In the genomic region with DNA sequence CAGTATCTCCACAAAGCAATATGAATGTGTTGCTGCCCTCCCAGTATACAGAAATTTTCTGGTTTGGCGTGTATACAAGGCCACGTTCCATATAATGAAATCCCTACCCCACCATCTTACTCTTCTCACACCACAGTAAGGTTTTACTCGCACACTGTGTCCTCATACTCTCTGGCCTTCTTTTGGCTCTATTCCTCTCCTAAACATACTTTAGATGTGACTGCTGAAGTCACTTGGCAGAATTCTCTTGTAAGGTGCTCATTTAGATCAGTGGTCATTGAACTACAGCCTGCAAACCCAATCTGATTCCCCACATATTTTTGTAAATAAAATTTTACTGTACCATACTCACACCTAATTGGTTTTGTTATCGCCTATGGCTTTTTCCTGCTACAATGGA, we compare ENCODE assay signal across 15 cellular contexts.
DNase-seq lines count a peak whose midpoint lies in the region; ATAC-seq and TF ChIP-seq lines count a peak whose summit lies in the region.
"Had no signal": no experiment of that assay in that cellular context is flagged by ENCODE, and none has a peak within 500 bp of the region (broad histone marks: within the 10 kb centered on the region; RNA-seq: fewer than 3 reads in every experiment).

No MANE protein-coding gene starts in this region.

- DNase-seq in EL (peak; percentile 18), IMR-90 (peak; percentile 49), neural crest cell (ENCODE audit: low read depth, low spot score) (no peak), HEK293T (ENCODE audit: extremely low spot score) (no peak), colonic mucosa (no peak), SKM-1 treated with dmso at 0.1 percent for 144 hours (lab: John Stamatoyannopoulos, UW; ENCODE audit: unreplicated experiment) (no peak)
- no peak for DNase-seq in activated naive CD4-positive, alpha-beta T cell (lab: John Stamatoyannopoulos, UW)
- DNase-seq: AML-193; CD8-positive, alpha-beta memory T cell; H7 had no signal

- no peaks in the 10 kb centered on the region for H3K9me1 ChIP-seq in IMR-90 (ENCODE audit: insufficient read depth, low read length)

- intact Hi-C loops in IMR-90 (cut with micrococcal nuclease) (no loop called here), colonic mucosa (cut with DNase I) (no loop called here)

- H3K4me1 ChIP-seq in ACC112 (ENCODE audit: control insufficient read depth, insufficient read depth, low read length, unreplicated experiment) (peaks cover 36% of the 10 kb centered on the region), IMR-90 (ENCODE audit: control insufficient read depth, insufficient read depth, low read length) (peaks cover 11% of the 10 kb centered on the region), colonic mucosa (no peaks in the 10 kb centered on the region)

- no peak for ATAC-seq in IMR-90 (ENCODE audit: low read depth)
- ATAC-seq: A549, GM23338 had no signal

- no peak overlapping the region for H3K27ac ChIP-seq in ACC112 (ENCODE audit: low read depth, low read length)
- no peak overlapping the region for H3K27ac ChIP-seq in IMR-90 (ENCODE audit: insufficient read depth, low read length)
- no peak overlapping the region for H3K27ac ChIP-seq in colonic mucosa
- H3K27ac ChIP-seq: A549, BLaER1, KMS-11 had no signal

- H2BK20ac ChIP-seq in IMR-90 (ENCODE audit: low read depth, low read length), result peak overlapping the region; percentile 76; the same call in 1 of the 2 replicates

- no peak overlapping the region for H3K4me3 ChIP-seq in ACC112 (ENCODE audit: low read depth, low read length)
- H3K4me3 ChIP-seq in IMR-90 (ENCODE audit: insufficient read depth, low read depth, low read length), result no peak overlapping the region
- no peak overlapping the region for H3K4me3 ChIP-seq in colonic mucosa
- H3K4me3 ChIP-seq: A549, BLaER1, GM23338 had no signal

- peaks cover 3% of the 10 kb centered on the region for H3K9me3 Mint-ChIP-seq in neural crest cell
- H3K9me3 Mint-ChIP-seq: GM23338 had no signal

- H2BK5ac ChIP-seq in IMR-90 (ENCODE audit: low read depth, low read length, poor library complexity, severe bottlenecking), result no peak overlapping the region

- BruUV-seq in IMR-90 (replicated peaks; lab: Mats Ljungman, UMichigan), result no TSS peak

- peak overlapping the region; percentile 22 for H3K27ac Mint-ChIP-seq in neural crest cell (ENCODE audit: unreplicated experiment)
- H3K27ac Mint-ChIP-seq: CD8-positive, alpha-beta memory T cell; GM23338 had no signal

- no peak overlapping the region for H2AK9ac ChIP-seq in IMR-90 (replicated peaks; ENCODE audit: low read depth, low read length, poor library complexity)

- no peaks in the 10 kb centered on the region for H3K79me1 ChIP-seq in IMR-90 (ENCODE audit: low read depth in 1 of 2, low read length in 2 of 2)

- H3K27me3 ChIP-seq in ACC112 (ENCODE audit: insufficient read depth, low read length) (no peaks in the 10 kb centered on the region), IMR-90 (ENCODE audit: control insufficient read depth, insufficient read depth, low read length) (no peaks in the 10 kb centered on the region), colonic mucosa (no peaks in the 10 kb centered on the region)
- H3K27me3 ChIP-seq: BLaER1 had no signal

- H3K4me3 Mint-ChIP-seq in neural crest cell, result no peak overlapping the region
- H3K4me3 Mint-ChIP-seq: CD8-positive, alpha-beta memory T cell; GM23338 had no signal

- 0 out of 4 replicates have a peak overlapping the region, but pooled peaks of 1 of the 2 experiments have one; percentile 30 for H4K8ac ChIP-seq in IMR-90 (ENCODE audit: low read depth in 2 of 2, low read length in 2 of 2)

- TF ChIP-seq POLR2A in IMR-90 (IDR thresholded peaks at IDR 0.05; ENCODE audit: low read depth, low read length), result no peak

- no peak for TF ChIP-seq RAD21 in IMR-90 (IDR thresholded peaks at IDR 0.05; ENCODE audit: low read length)

- POLR2A ChIA-PET in IMR-90 (lab: Charles Lee; ENCODE audit: unreplicated experiment) (no interaction called here), HEK293T (lab: Yijun Ruan, JAX) (no interaction called here)

- H2AK5ac ChIP-seq in IMR-90 (ENCODE audit: low read depth, low read length), result peak overlapping the region; percentile 35; the same call in 1 of the 2 replicates

- no peak overlapping the region for H4K91ac ChIP-seq in IMR-90 (ENCODE audit: insufficient read depth, low read depth, low read length)

- H3K23ac ChIP-seq in IMR-90 (ENCODE audit: low read depth, low read length), result no peak overlapping the region

- no peaks in the 10 kb centered on the region for H3K27me3 Mint-ChIP-seq in neural crest cell (ENCODE audit: low read depth)

- peaks cover 3% of the 10 kb centered on the region for H3K36me3 Mint-ChIP-seq in neural crest cell (ENCODE audit: low read depth)
- H3K36me3 Mint-ChIP-seq: CD8-positive, alpha-beta memory T cell had no signal

- H3K4me2 ChIP-seq in IMR-90 (ENCODE audit: low read depth, low read length), result no peak overlapping the region
- H3K4me2 ChIP-seq: A549, GM23338, KMS-11 had no signal

- H4K20me1 ChIP-seq in IMR-90 (ENCODE audit: insufficient read depth, low read length), result no peaks in the 10 kb centered on the region
- H4K20me1 ChIP-seq: BLaER1 had no signal

- in situ Hi-C loops in IMR-90 (cut with MboI; ENCODE audit: low sequenced_read_pairs), result no loop called here

- WGBS in IMR-90 (ENCODE audit: extremely low coverage in 2 of 2, insufficient read length in 1 of 2), 2 experiments, result 80% methylated on average over 2 of the region's 4 CpGs; no CpG with 5 or more reads in 1 of the 2 experiments

- H3K9me3 ChIP-seq in IMR-90 (ENCODE audit: control insufficient read depth, insufficient read depth, low read length) (no peaks in the 10 kb centered on the region), colonic mucosa (no peaks in the 10 kb centered on the region)
- H3K9me3 ChIP-seq: A549, BLaER1 had no signal

- CTCF ChIA-PET in IMR-90 (lab: Yijun Ruan, JAX) (no interaction called here), HEK293T (lab: Yijun Ruan, JAX) (no interaction called here)

- no peaks in the 10 kb centered on the region for H3K79me2 ChIP-seq in ACC112 (ENCODE audit: control insufficient read depth, insufficient read depth, low read length, unreplicated experiment)

- H3K4me1 Mint-ChIP-seq in neural crest cell, result peaks cover 27% of the 10 kb centered on the region
- H3K4me1 Mint-ChIP-seq: CD8-positive, alpha-beta memory T cell; GM23338 had no signal

- no peak overlapping the region for H2BK15ac ChIP-seq in IMR-90 (ENCODE audit: low read depth, low read length)

- no peak overlapping the region for H3K18ac ChIP-seq in IMR-90 (ENCODE audit: low read depth, low read length)

- TF ChIP-seq CTCF in IMR-90 (conservative IDR thresholded peaks at IDR 0.05; ENCODE audit: low read depth, low read length) (no peak), neural crest cell (conservative IDR thresholded peaks at IDR 0.05) (no peak), colonic mucosa (IDR thresholded peaks at IDR 0.05) (no peak)

- H3K9ac ChIP-seq in IMR-90 (ENCODE audit: low read depth, low read length) (no peak overlapping the region), colonic mucosa (ENCODE audit: low read depth in 2 of 2, low read length in 2 of 2) (no peak overlapping the region)
- H3K9ac ChIP-seq: BLaER1, KMS-11 had no signal

- H3K36me3 ChIP-seq in ACC112 (ENCODE audit: insufficient read depth, low read length) (no peaks in the 10 kb centered on the region), IMR-90 (ENCODE audit: control insufficient read depth, insufficient read depth, low read length) (no peaks in the 10 kb centered on the region), colonic mucosa (no peaks in the 10 kb centered on the region)
- H3K36me3 ChIP-seq: BLaER1 had no signal

- no peak overlapping the region; the same call in 1 of the 2 replicates for H3K4ac ChIP-seq in IMR-90 (ENCODE audit: low read depth, low read length)

- no peak overlapping the region for H3K14ac ChIP-seq in IMR-90 (replicated peaks; ENCODE audit: low read depth, low read length)

- H4K5ac ChIP-seq in IMR-90 (ENCODE audit: low read depth, low read length), result no peak overlapping the region; the same call in 1 of the 2 replicates

- dilution Hi-C loops in IMR-90 (cut with HindIII; ENCODE audit: low sequenced_read_pairs, unreplicated experiment), result no loop called here

- 0 out of 2 replicates have a peak overlapping the region, but pooled peaks have one; percentile 30 for H2BK120ac ChIP-seq in IMR-90 (ENCODE audit: low read depth, low read length)

- H2AFZ ChIP-seq in ACC112 (ENCODE audit: low read length, unreplicated experiment), result peak overlapping the region; percentile 26
- H2AFZ ChIP-seq in IMR-90 (replicated peaks; ENCODE audit: low read length, poor library complexity), result peak overlapping the region; percentile 24
- H2AFZ ChIP-seq: GM23338 had no signal

- no peak overlapping the region for H3K56ac ChIP-seq in IMR-90 (ENCODE audit: extremely low read depth, insufficient read depth, low read length)

TF ChIP-seq in IMR-90, 13 proteins besides CTCF, POLR2A, EP300 and RAD21:
- TF ChIP-seq CEBPB (IDR thresholded peaks at IDR 0.05; ENCODE audit: low read depth, low read length) (no peak), CHD1 (IDR thresholded peaks at IDR 0.05; ENCODE audit: low read depth, low read length) (no peak)

TF ChIP-seq in HEK293T, 16 proteins besides CTCF, POLR2A, EP300 and RAD21:
- TF ChIP-seq HDGF (IDR thresholded peaks at IDR 0.05; ENCODE audit: borderline replicate concordance) (no peak), LEF1 (IDR thresholded peaks at IDR 0.05; ENCODE audit: borderline replicate concordance) (no peak), L3MBTL2 (conservative IDR thresholded peaks at IDR 0.05) (no peak), CTBP1 (IDR thresholded peaks at IDR 0.05; ENCODE audit: borderline replicate concordance) (no peak), ELF4 (IDR thresholded peaks at IDR 0.05) (no peak), FOXM1 (IDR thresholded peaks at IDR 0.05; ENCODE audit: borderline replicate concordance) (no peak), FOXA1 (IDR thresholded peaks at IDR 0.05) (no peak), TARDBP (IDR thresholded peaks at IDR 0.05) (no peak)
- TF ChIP-seq, protein P1, sequence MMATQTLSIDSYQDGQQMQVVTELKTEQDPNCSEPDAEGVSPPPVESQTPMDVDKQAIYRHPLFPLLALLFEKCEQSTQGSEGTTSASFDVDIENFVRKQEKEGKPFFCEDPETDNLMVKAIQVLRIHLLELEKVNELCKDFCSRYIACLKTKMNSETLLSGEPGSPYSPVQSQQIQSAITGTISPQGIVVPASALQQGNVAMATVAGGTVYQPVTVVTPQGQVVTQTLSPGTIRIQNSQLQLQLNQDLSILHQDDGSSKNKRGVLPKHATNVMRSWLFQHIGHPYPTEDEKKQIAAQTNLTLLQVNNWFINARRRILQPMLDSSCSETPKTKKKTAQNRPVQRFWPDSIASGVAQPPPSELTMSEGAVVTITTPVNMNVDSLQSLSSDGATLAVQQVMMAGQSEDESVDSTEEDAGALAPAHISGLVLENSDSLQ (IDR thresholded peaks at IDR 0.05), result no peak

Comparison
In these comparisons a context has a peak if more than half of its experiments do, and no peak if none do; other contexts are left out.
1. DNase-seq: peak in EL (single experiment) and IMR-90 (single experiment); none in neural crest cell (single experiment), HEK293T (single experiment), colonic mucosa (single experiment), SKM-1 treated with dmso at 0.1 percent for 144 hours (single experiment) and activated naive CD4-positive, alpha-beta T cell (0 of 4).